In genomic region chr3:158127250-158128219, GRCh38 we compare ENCODE assay signal across 11 cellular contexts.
DNase-seq lines count a peak whose midpoint lies in the region; ATAC-seq and TF ChIP-seq lines count a peak whose summit lies in the region.
"Had no signal": no experiment of that assay in that cellular context is flagged by ENCODE, and none has a peak within 500 bp of the region (broad histone marks: within the 10 kb centered on the region; RNA-seq: fewer than 3 reads in every experiment).

No MANE protein-coding gene starts in this region.

- no peak overlapping the region for H3K4me3 ChIP-seq in AG10803 (ENCODE audit: low read length)
- H3K4me3 ChIP-seq in epithelial cell of esophagus (ENCODE audit: low read length), result no peak overlapping the region

- TF ChIP-seq CTCF in AG10803 (conservative IDR thresholded peaks at IDR 0.05; ENCODE audit: low read length) (no peak), epithelial cell of esophagus (IDR thresholded peaks at IDR 0.05; ENCODE audit: insufficient read depth, low read depth, low read length, missing control alignments) (no peak)

- ATAC-seq in GM21529 (IDR thresholded peaks at IDR 0.05; ENCODE audit: unreplicated experiment) (peak; percentile 71), HG03520 (IDR thresholded peaks at IDR 0.05; ENCODE audit: unreplicated experiment) (no peak)
- ATAC-seq: activated naive CD8-positive, alpha-beta T cell treated with anti-CD3 and anti-CD28 coated beads, Interleukin-2, amount 50 U/mL, for 24 hours had no signal

- DNase-seq in AG10803 (ENCODE audit: low read depth) (peak; percentile 5), NCI-H446 treated with DMSO at 0.1 percent for 48 hours (lab: John Stamatoyannopoulos, UW) (peak; percentile 14), epithelial cell of esophagus (ENCODE audit: low read depth) (peak; percentile 90), KG1 (lab: John Stamatoyannopoulos, UW) (no peak), DMS114 treated with DMSO at 0.1 percent for 48 hours (lab: John Stamatoyannopoulos, UW; ENCODE audit: unreplicated experiment) (no peak)
- DNase-seq in NK-92 treated with Interleukin-12 subunit alpha and Interleukin-12 subunit beta, amount 100 ng/mL, for 24 hours (lab: John Stamatoyannopoulos, UW), result no peak
- DNase-seq: activated naive CD8-positive, alpha-beta T cell treated with anti-CD3 and anti-CD28 coated beads, Interleukin-2, amount 50 U/mL, for 24 hours; hippocampal formation; stimulated activated CD4-positive, alpha-beta T cell treated with anti-CD3 and anti-CD28 coated beads, Interleukin-2, amount 100 ng/mL, for 48 hours had no signal

Comparison
In these comparisons a context has a peak if more than half of its experiments do, and no peak if none do; other contexts are left out.
1. DNase-seq: peak in AG10803 (single experiment), NCI-H446 treated with DMSO at 0.1 percent for 48 hours (single experiment) and epithelial cell of esophagus (single experiment); none in KG1 (single experiment), NK-92 treated with Interleukin-12 subunit alpha and Interleukin-12 subunit beta, amount 100 ng/mL, for 24 hours (single experiment) and DMS114 treated with DMSO at 0.1 percent for 48 hours (single experiment).